1 cellular context compared by ENCODE assay signal in genomic region chr2:136327162-136327852, GRCh38.
TF ChIP-seq lines count a peak whose summit lies in the region.

No MANE protein-coding gene starts in this region.

TF ChIP-seq in HEK293, 187 proteins besides CTCF, POLR2A, EP300 and RAD21 (continued from another document):
- peak; percentile 84 for TF ChIP-seq SCRT2 (tag by site-specific recombination; IDR thresholded peaks at IDR 0.05)
